ENCODE assay signal across 8 cellular contexts in genomic region chr17:48036693-48037035, GRCh38. TPM values are rescaled to one million over a fixed set of nuclear protein-coding genes. Genes with fewer than 3 reads are reported as not detected.
DNase-seq lines count a peak whose midpoint lies in the region; ATAC-seq, FAIRE-seq and TF ChIP-seq lines count a peak whose summit lies in the region.

No MANE protein-coding gene starts in this region.

- no peak overlapping the region for H3K27ac ChIP-seq in iPS-18a (ENCODE audit: low read length)
- peak overlapping the region in 2 of 8 donors; percentile 67 to 71 for H3K27ac ChIP-seq in spleen

- TF ChIP-seq CTCF in spleen (IDR thresholded peaks at IDR 0.05 in 8 of 11, conservative IDR thresholded peaks at IDR 0.05 in 3 of 11): no peak

- H3K27me3 Mint-ChIP-seq in activated T-helper 2 cell treated with anti-CD3 and anti-CD28 coated beads, Interferon-gamma antibody, Interleukin-2, Interleukin-4, amounts not matched to agents 10 μg/mL and 5 μg/mL and 100 μg/mL, durations not matched to agents 14 hours and 24 hours and 36 hours (ENCODE audit: low read depth): peaks cover 38% of the 10 kb centered on the region

- H3K27me3 ChIP-seq in iPS-18a (ENCODE audit: control insufficient read depth, insufficient read depth, low read length) (peaks cover 32% of the 10 kb centered on the region), spleen (replicated peaks in 1 of 7) (peaks cover 0 to 51% (median 0%) of the 10 kb centered on the region in 7 donors)

- peak; percentile 5 for ATAC-seq in HG02588 (IDR thresholded peaks at IDR 0.05; ENCODE audit: unreplicated experiment)

- intact Hi-C loops in activated T-helper 2 cell treated with anti-CD3 and anti-CD28 coated beads, Interferon-gamma antibody, Interleukin-2, Interleukin-4, amounts not matched to agents 10 μg/mL and 5 μg/mL and 100 μg/mL, durations not matched to agents 14 hours and 24 hours and 36 hours (cut with micrococcal nuclease): loop anchor here (2.0 kb wide), 1 partner anchor 38 kb away; no protein-coding TSS in a partner anchor
- intact Hi-C loops in spleen (cut with DNase I; ENCODE audit: low total_unique reads): no loop called here

- H3K36me3 ChIP-seq in iPS-18a (ENCODE audit: control insufficient read depth, low read depth, low read length) (no peaks in the 10 kb centered on the region), spleen (no peaks in the 10 kb centered on the region)

- H3K9ac ChIP-seq in iPS-18a (ENCODE audit: low read length): no peak overlapping the region

- no peak overlapping the region for H3K27ac Mint-ChIP-seq in activated T-helper 2 cell treated with anti-CD3 and anti-CD28 coated beads, Interferon-gamma antibody, Interleukin-2, Interleukin-4, amounts not matched to agents 10 μg/mL and 5 μg/mL and 100 μg/mL, durations not matched to agents 14 hours and 24 hours and 36 hours

- peak overlapping the region; percentile 76 for H3K4me3 Mint-ChIP-seq in activated T-helper 2 cell treated with anti-CD3 and anti-CD28 coated beads, Interferon-gamma antibody, Interleukin-2, Interleukin-4, amounts not matched to agents 10 μg/mL and 5 μg/mL and 100 μg/mL, durations not matched to agents 14 hours and 24 hours and 36 hours (ENCODE audit: low read depth)

- peaks cover 10% of the 10 kb centered on the region for H3K4me1 Mint-ChIP-seq in activated T-helper 2 cell treated with anti-CD3 and anti-CD28 coated beads, Interferon-gamma antibody, Interleukin-2, Interleukin-4, amounts not matched to agents 10 μg/mL and 5 μg/mL and 100 μg/mL, durations not matched to agents 14 hours and 24 hours and 36 hours (ENCODE audit: low read depth)

- no peaks in the 10 kb centered on the region for H3K4me1 ChIP-seq in iPS-18a (ENCODE audit: control insufficient read depth, low read depth, low read length)
- peaks cover 0 to 24% (median 15%) of the 10 kb centered on the region in 6 donors for H3K4me1 ChIP-seq in spleen

- no peak for TF ChIP-seq POLR2A in spleen (IDR thresholded peaks at IDR 0.05)

- 42 to 63% (median 47%) methylated on average over 5 to 6 of the region's 6 CpGs; no CpG with 5 or more reads in 1 of the 5 donors for WGBS in spleen, 5 donors

- H3K4me3 ChIP-seq in iPS-18a (ENCODE audit: low read length): peak overlapping the region; percentile 59
- H3K4me3 ChIP-seq in spleen: peak overlapping the region in 7 of 8 donors; percentile 48 to 85 (median 54)

- no peaks in the 10 kb centered on the region for H3K36me3 Mint-ChIP-seq in activated T-helper 2 cell treated with anti-CD3 and anti-CD28 coated beads, Interferon-gamma antibody, Interleukin-2, Interleukin-4, amounts not matched to agents 10 μg/mL and 5 μg/mL and 100 μg/mL, durations not matched to agents 14 hours and 24 hours and 36 hours (ENCODE audit: low read depth)

- no peak for FAIRE-seq in frontal cortex (lab: Jason Lieb, UNC)

- DNase-seq in activated T-helper 2 cell treated with anti-CD3 and anti-CD28 coated beads, Interferon-gamma antibody, Interleukin-2, Interleukin-4, amounts not matched to agents 10 μg/mL and 5 μg/mL and 100 μg/mL, durations not matched to agents 14 hours and 24 hours and 36 hours (ENCODE audit: low spot score): no peak
- DNase-seq in spleen (no peak), cerebellar nuclear complex (lab: John Stamatoyannopoulos, UW) (no peak), frontal cortex (ENCODE audit: low spot score in 2 of 2) (no peak), NCI-H1417 (lab: John Stamatoyannopoulos, UW) (no peak), mesenteric fat pad (ENCODE audit: low spot score) (no peak)

- H3K9me3 ChIP-seq in iPS-18a (ENCODE audit: control insufficient read depth, low read depth, low read length) (no peaks in the 10 kb centered on the region), spleen (no peaks in the 10 kb centered on the region)

- no peaks in the 10 kb centered on the region for H3K9me3 Mint-ChIP-seq in activated T-helper 2 cell treated with anti-CD3 and anti-CD28 coated beads, Interferon-gamma antibody, Interleukin-2, Interleukin-4, amounts not matched to agents 10 μg/mL and 5 μg/mL and 100 μg/mL, durations not matched to agents 14 hours and 24 hours and 36 hours

RNA-seq across cellular contexts. Expression of gene COPZ2, which starts 0.9 kb away (rescaled TPM):
- 5.7 and 5.9 TPM in 2 replicates for total RNA-seq in activated T-helper 2 cell treated with anti-CD3 and anti-CD28 coated beads, Interferon-gamma antibody, Interleukin-2, Interleukin-4, amounts not matched to agents 10 μg/mL and 5 μg/mL and 100 μg/mL, durations not matched to agents 14 hours and 24 hours and 36 hours
- total RNA-seq in spleen: 10 to 100 TPM in 3 of 7 donors, 1 to 10 TPM in 4; 6.0 to 15.0 (median 9.0) TPM
- polyA plus RNA-seq in spleen: 1 to 10 TPM; 7.3 to 9.6 (median 8.5) TPM
- 3.3 TPM for total RNA-seq in frontal cortex
- total RNA-seq in mesenteric fat pad: 64.4 TPM

RNA-seq across cellular contexts. Expression of gene NFE2L1, which starts 11.5 kb away (rescaled TPM):
- 66.2 and 71.3 TPM in 2 replicates for total RNA-seq in activated T-helper 2 cell treated with anti-CD3 and anti-CD28 coated beads, Interferon-gamma antibody, Interleukin-2, Interleukin-4, amounts not matched to agents 10 μg/mL and 5 μg/mL and 100 μg/mL, durations not matched to agents 14 hours and 24 hours and 36 hours
- 100 to 1,000 TPM; 111 to 242 (median 142) TPM for total RNA-seq in spleen
- 10 to 100 TPM; 21.2 to 59.5 (median 25.7) TPM for polyA plus RNA-seq in spleen
- total RNA-seq in frontal cortex: 22.4 TPM
- 171 TPM for total RNA-seq in mesenteric fat pad
